ENCODE assay signal across 15 cellular contexts in genomic region chr14:95255013-95255412, GRCh38.
DNase-seq lines count a peak whose midpoint lies in the region; ATAC-seq and TF ChIP-seq lines count a peak whose summit lies in the region.
"Had no signal": no experiment of that assay in that cellular context is flagged by ENCODE, and none has a peak within 500 bp of the region (broad histone marks: within the 10 kb centered on the region; RNA-seq: fewer than 3 reads in every experiment).

No MANE protein-coding gene starts in this region.

- DNase-seq in A673 (ENCODE audit: low spot score) (no peak), ovary (no peak), retina (no peak), hippocampal formation (lab: John Stamatoyannopoulos, UW) (no peak), OCI-M2 (lab: John Stamatoyannopoulos, UW; ENCODE audit: unreplicated experiment) (no peak)
- DNase-seq: activated CD4-positive, CD25-positive, alpha-beta regulatory T cell; activated T-cell treated with anti-CD3 and anti-CD28 coated beads, Interleukin-2, amount 50 U/mL, for 48 hours; effector memory CD8-positive, alpha-beta T cell; posterior cingulate gyrus; SK-N-SH had no signal

- peak; percentile 53 for ATAC-seq in GM19463 (IDR thresholded peaks at IDR 0.05; ENCODE audit: unreplicated experiment)
- ATAC-seq: effector memory CD8-positive, alpha-beta T cell had no signal

- TF ChIP-seq EP300 in ovary (IDR thresholded peaks at IDR 0.05), result no peak

- CTCF ChIA-PET in A673 (lab: Charles Lee), result no interaction called here

- TF ChIP-seq CTCF in A673 (conservative IDR thresholded peaks at IDR 0.05; ENCODE audit: low read depth, low read length) (no peak), ovary (IDR thresholded peaks at IDR 0.05) (no peak)

- H3K9me3 ChIP-seq in A673 (ENCODE audit: low read depth, low read length, poor library complexity, severe bottlenecking) (no peaks in the 10 kb centered on the region), HUES6 (ENCODE audit: control insufficient read depth, insufficient read depth, low read depth, low read length) (no peaks in the 10 kb centered on the region), ectodermal cell (ENCODE audit: control insufficient read depth, low read length) (no peaks in the 10 kb centered on the region), ovary (no peaks in the 10 kb centered on the region)
- H3K9me3 ChIP-seq: ascending aorta, left lung, SK-N-SH had no signal

- H3K27ac ChIP-seq in A673 (ENCODE audit: low read depth, low read length, poor library complexity, severe bottlenecking), result peak overlapping the region; percentile 91
- no peak overlapping the region for H3K27ac ChIP-seq in HUES6 (ENCODE audit: low read depth, low read length)
- H3K27ac ChIP-seq in ectodermal cell (ENCODE audit: insufficient read depth, low read depth, low read length, poor library complexity, severe bottlenecking), result no peak overlapping the region
- no peak overlapping the region for H3K27ac ChIP-seq in ovary
- H3K27ac ChIP-seq: ascending aorta, left lung had no signal

- H3K36me3 ChIP-seq in A673 (ENCODE audit: insufficient read depth, low read length, poor library complexity, severe bottlenecking) (no peaks in the 10 kb centered on the region), HUES6 (ENCODE audit: control insufficient read depth, insufficient read depth, low read length) (no peaks in the 10 kb centered on the region), ectodermal cell (ENCODE audit: control insufficient read depth, insufficient read depth, low read length) (no peaks in the 10 kb centered on the region), ovary (no peaks in the 10 kb centered on the region)
- H3K36me3 ChIP-seq: ascending aorta, left lung had no signal

- 13 to 17% methylated on average over 4 of the region's 4 CpGs for WGBS in ectodermal cell, 2 experiments
- WGBS in ovary, 3 donors, result 96 to 98% (median 96%) methylated on average over 4 of the region's 4 CpGs

- intact Hi-C loops in A673 (cut with micrococcal nuclease; ENCODE audit: unreplicated experiment), result no loop called here
- intact Hi-C loops in ovary (cut with DNase I), result no loop called here

- peak overlapping the region; percentile 22 for H3K4me3 ChIP-seq in A673 (ENCODE audit: low read depth, low read length, poor library complexity, severe bottlenecking)
- 0 out of 2 replicates have a peak overlapping the region, but pooled peaks have one; percentile 17 for H3K4me3 ChIP-seq in HUES6 (ENCODE audit: low read depth, low read length)
- peak overlapping the region; percentile 3 for H3K4me3 ChIP-seq in ectodermal cell (ENCODE audit: insufficient read depth, low read depth, low read length)
- no peak overlapping the region for H3K4me3 ChIP-seq in ovary
- H3K4me3 ChIP-seq: ascending aorta, left lung had no signal

- no peak for TF ChIP-seq POLR2A in ovary (IDR thresholded peaks at IDR 0.05)

- POLR2A ChIA-PET in A673 (lab: Charles Lee; ENCODE audit: low non-redundant PET), result no interaction called here

- H3K27me3 ChIP-seq in A673 (replicated peaks; ENCODE audit: insufficient read depth, low read depth, low read length, poor library complexity) (no peaks in the 10 kb centered on the region), HUES6 (ENCODE audit: control insufficient read depth, insufficient read depth, low read length) (no peaks in the 10 kb centered on the region), ectodermal cell (ENCODE audit: control insufficient read depth, insufficient read depth, low read length, poor library complexity, severe bottlenecking) (no peaks in the 10 kb centered on the region), ovary (no peaks in the 10 kb centered on the region)
- H3K27me3 ChIP-seq: ascending aorta, left lung had no signal

- BruUV-seq in A673 (replicated peaks; lab: Mats Ljungman, UMichigan), result no TSS peak

- H3K9ac ChIP-seq in HUES6 (ENCODE audit: low read length), result no peak overlapping the region
- H3K9ac ChIP-seq: SK-N-SH had no signal

- H3K4me1 ChIP-seq in A673 (ENCODE audit: insufficient read depth, low read length, poor library complexity, severe bottlenecking), result peaks cover 81% of the 10 kb centered on the region
- peaks cover 48% of the 10 kb centered on the region for H3K4me1 ChIP-seq in HUES6 (ENCODE audit: control insufficient read depth, insufficient read depth, low read length)
- H3K4me1 ChIP-seq in ectodermal cell (ENCODE audit: control insufficient read depth, insufficient read depth, low read length), result peaks cover 35% of the 10 kb centered on the region
- no peaks in the 10 kb centered on the region for H3K4me1 ChIP-seq in ovary (ENCODE audit: insufficient read depth)
- H3K4me1 ChIP-seq: ascending aorta had no signal
